In genomic region chr14:49636866-49637265, GRCh38 we compare ENCODE assay signal across 14 cellular contexts. TPM values are rescaled to one million over a fixed set of nuclear protein-coding genes. Genes with fewer than 3 reads are reported as not detected.
A peak's percentile ranks its signal among the peaks of the same experiment; 100 is the strongest.
DNase-seq lines count a peak whose midpoint lies in the region; ATAC-seq and TF ChIP-seq lines count a peak whose summit lies in the region.
"Had no signal": no experiment of that assay in that cellular context is flagged by ENCODE, and none has a peak within 500 bp of the region (broad histone marks: within the 10 kb centered on the region; RNA-seq: fewer than 3 reads in every experiment).

No MANE protein-coding gene starts in this region.

- H3K27me3 ChIP-seq in transverse colon, result no peaks in the 10 kb centered on the region
- H3K27me3 ChIP-seq: vagina had no signal

- DNase-seq in activated CD4-positive, alpha-beta T cell treated with anti-CD3 and anti-CD28 coated beads for 36 hours, result no peak
- DNase-seq in activated CD4-positive, alpha-beta T cell treated with anti-CD3 and anti-CD28 coated beads, Interleukin-2, amount 50 U/mL, for 4 hours, result no peak
- peak; percentile 88 for DNase-seq in amniotic epithelial cell (ENCODE audit: low read depth)
- DNase-seq in transverse colon, result no peak
- no peak for DNase-seq in NCI-H1694 treated with DMSO at 0.1 percent for 48 hours (lab: John Stamatoyannopoulos, UW)
- DNase-seq: DMS153, hippocampal formation, mammary epithelial cell, MM.1S, NCI-H2171 had no signal

- H3K9me3 ChIP-seq in transverse colon, result no peaks in the 10 kb centered on the region
- H3K9me3 ChIP-seq: vagina had no signal

- no peaks in the 10 kb centered on the region for H3K27me3 Mint-ChIP-seq in activated CD4-positive, alpha-beta T cell treated with anti-CD3 and anti-CD28 coated beads for 36 hours
- H3K27me3 Mint-ChIP-seq in IgD-negative memory B cell (no peaks in the 10 kb centered on the region), nephron (ENCODE audit: low read depth) (no peaks in the 10 kb centered on the region)

- H3K4me3 ChIP-seq in transverse colon, result no peak overlapping the region
- H3K4me3 ChIP-seq: vagina had no signal

- in situ Hi-C loops in transverse colon (cut with MboI; ENCODE audit: low pct_ligation_motif_present in 1 of 4, low pct_unique_long_range_greater_than_20kb in 1 of 4, low sequenced_read_pairs in 3 of 4), result loop anchor here (10.0 to 25.0 kb wide), 5 partner anchors 125 to 475 kb away; partner anchors contain the start of genes KLHDC2 (in 3 of the 4), NEMF (in 1 of the 4) and VCPKMT (in 1 of the 4)

- peaks cover 48% of the 10 kb centered on the region for H3K4me1 Mint-ChIP-seq in activated CD4-positive, alpha-beta T cell treated with anti-CD3 and anti-CD28 coated beads for 36 hours
- peaks cover 33 to 46% (median 39%) of the 10 kb centered on the region in 3 donors for H3K4me1 Mint-ChIP-seq in IgD-negative memory B cell
- H3K4me1 Mint-ChIP-seq in nephron, result peaks cover 33% of the 10 kb centered on the region

- H3K36me3 ChIP-seq in transverse colon, result no peaks in the 10 kb centered on the region
- H3K36me3 ChIP-seq: vagina had no signal

- 88 to 100% methylated on average over 1 of the region's 1 CpG for WGBS in transverse colon (ENCODE audit: low coverage in 1 of 2), 2 donors

- no peak for TF ChIP-seq EP300 in transverse colon (IDR thresholded peaks at IDR 0.05; ENCODE audit: low read depth)

- intact Hi-C loops in activated CD4-positive, alpha-beta T cell treated with anti-CD3 and anti-CD28 coated beads for 36 hours (cut with DNase I, micrococcal nuclease), result loop anchor here in 1 of 2 experiments (5.0 kb wide), 1 partner anchor 480 kb away; the partner anchor contains the start of gene VCPKMT
- intact Hi-C loops in transverse colon (cut with DNase I; ENCODE audit: low total_unique reads), result no loop called here

- no peak for TF ChIP-seq POLR2A in transverse colon (IDR thresholded peaks at IDR 0.05)

- peaks cover 50% of the 10 kb centered on the region for H3K36me3 Mint-ChIP-seq in activated CD4-positive, alpha-beta T cell treated with anti-CD3 and anti-CD28 coated beads for 36 hours (ENCODE audit: low read depth)
- no peaks in the 10 kb centered on the region for H3K36me3 Mint-ChIP-seq in IgD-negative memory B cell
- peaks cover 24% of the 10 kb centered on the region for H3K36me3 Mint-ChIP-seq in nephron (ENCODE audit: low read depth)

- POLR2A ChIA-PET in activated CD4-positive, alpha-beta T cell treated with anti-CD3 and anti-CD28 coated beads for 36 hours (lab: Charles Lee), result no interaction called here

- H3K4me3 Mint-ChIP-seq in activated CD4-positive, alpha-beta T cell treated with anti-CD3 and anti-CD28 coated beads for 36 hours, result peak overlapping the region; percentile 11
- peak overlapping the region in 3 of 4 donors; percentile 47 to 94 (median 82) for H3K4me3 Mint-ChIP-seq in IgD-negative memory B cell
- H3K4me3 Mint-ChIP-seq in nephron, result peak overlapping the region; percentile 74 to 94 (median 81)

- H3K27ac ChIP-seq in transverse colon, result peak overlapping the region in 1 of 4 donors; percentile 99

- TF ChIP-seq CTCF in nephron (IDR thresholded peaks at IDR 0.05; ENCODE audit: unreplicated experiment in 3 of 3) (no peak), transverse colon (IDR thresholded peaks at IDR 0.05) (no peak)

- no peaks in the 10 kb centered on the region for H3K9me3 Mint-ChIP-seq in activated CD4-positive, alpha-beta T cell treated with anti-CD3 and anti-CD28 coated beads for 36 hours (ENCODE audit: low read depth)
- H3K9me3 Mint-ChIP-seq in IgD-negative memory B cell (no peaks in the 10 kb centered on the region), nephron (no peaks in the 10 kb centered on the region)

- H3K4me1 ChIP-seq in transverse colon, result peaks cover 18 to 44% (median 31%) of the 10 kb centered on the region in 4 donors

- H3K27ac Mint-ChIP-seq in activated CD4-positive, alpha-beta T cell treated with anti-CD3 and anti-CD28 coated beads for 36 hours, result peak overlapping the region; percentile 79
- H3K27ac Mint-ChIP-seq in IgD-negative memory B cell (peak overlapping the region; percentile 71 to 100 (median 96)), nephron (peak overlapping the region; percentile 26 to 84 (median 48))

- no peak for ATAC-seq in activated CD4-positive, alpha-beta T cell treated with anti-CD3 and anti-CD28 coated beads for 36 hours
- no peak for ATAC-seq in GM21447 (IDR thresholded peaks at IDR 0.05; ENCODE audit: unreplicated experiment)

- CTCF ChIA-PET in activated CD4-positive, alpha-beta T cell treated with anti-CD3 and anti-CD28 coated beads for 36 hours (lab: Charles Lee), result interaction anchor here (0.7 to 6.1 kb wide), 2 partner anchors 15 to 139 kb away, joined by 5 to 78 read pairs; partner anchors contain the start of genes MGAT2 and RPL36AL

RNA-seq across cellular contexts. Expression of gene DNAAF2, which starts 1.8 kb away (rescaled TPM):
- total RNA-seq in activated CD4-positive, alpha-beta T cell treated with anti-CD3 and anti-CD28 coated beads for 36 hours, result 1 to 10 TPM; 7.8 to 9.2 TPM
- 33.4 TPM for polyA plus RNA-seq in IgD-negative memory B cell
- 10 to 100 TPM in 3 of 4 donors, 1 to 10 TPM in 1; 9.6 to 21.7 (median 19.4) TPM for total RNA-seq in transverse colon

RNA-seq across cellular contexts. Expression of gene MGAT2, which starts 16.3 kb away (rescaled TPM):
- 10 to 100 TPM; 23.8 to 32.2 TPM for total RNA-seq in activated CD4-positive, alpha-beta T cell treated with anti-CD3 and anti-CD28 coated beads for 36 hours
- polyA plus RNA-seq in IgD-negative memory B cell, result 31.3 TPM
- total RNA-seq in transverse colon, result 10 to 100 TPM; 24.3 to 62.3 (median 49.2) TPM

RNA-seq across cellular contexts. Expression of gene RPL36AL, which starts 16.4 kb away (rescaled TPM):
- total RNA-seq in activated CD4-positive, alpha-beta T cell treated with anti-CD3 and anti-CD28 coated beads for 36 hours, result 100 to 1,000 TPM; 272 to 309 TPM
- polyA plus RNA-seq in IgD-negative memory B cell, result 504 TPM
- total RNA-seq in transverse colon, result 100 to 1,000 TPM in 2 of 4 donors, 10 to 100 TPM in 2; 22.8 to 248 (median 137) TPM

RNA-seq across cellular contexts. Expression of gene LRR1, which starts 38.1 kb away (rescaled TPM):
- 10 to 100 TPM; 37.3 to 47.9 TPM for total RNA-seq in activated CD4-positive, alpha-beta T cell treated with anti-CD3 and anti-CD28 coated beads for 36 hours
- 10.1 TPM for polyA plus RNA-seq in IgD-negative memory B cell
- total RNA-seq in transverse colon, result 10 to 100 TPM in 2 of 4 donors, 1 to 10 TPM in 1, not detected in 1; 3.0 to 17.1 (median 12.4) TPM

RNA-seq across cellular contexts. Expression of gene RPS29, which starts 50.7 kb away (rescaled TPM):
- 1,000 to 10,000 TPM in 1 of 2 experiments, 100 to 1,000 TPM in 1; 481 to 1,987 TPM for total RNA-seq in activated CD4-positive, alpha-beta T cell treated with anti-CD3 and anti-CD28 coated beads for 36 hours
- polyA plus RNA-seq in IgD-negative memory B cell, result 10,099 TPM
- total RNA-seq in transverse colon, result 1,000 to 10,000 TPM; 2,435 to 6,129 (median 4,291) TPM

Comparison
In these comparisons a context has a peak if more than half of its experiments do, and no peak if none do; other contexts are left out.
1. H3K4me3 Mint-ChIP-seq: peak in every context shown above with its lines; median percentile 82 in IgD-negative memory B cell; 81 in nephron; 11 in activated CD4-positive, alpha-beta T cell treated with anti-CD3 and anti-CD28 coated beads for 36 hours.